Comparison of ENCODE assay signal across 1 cellular context in the genomic region with DNA sequence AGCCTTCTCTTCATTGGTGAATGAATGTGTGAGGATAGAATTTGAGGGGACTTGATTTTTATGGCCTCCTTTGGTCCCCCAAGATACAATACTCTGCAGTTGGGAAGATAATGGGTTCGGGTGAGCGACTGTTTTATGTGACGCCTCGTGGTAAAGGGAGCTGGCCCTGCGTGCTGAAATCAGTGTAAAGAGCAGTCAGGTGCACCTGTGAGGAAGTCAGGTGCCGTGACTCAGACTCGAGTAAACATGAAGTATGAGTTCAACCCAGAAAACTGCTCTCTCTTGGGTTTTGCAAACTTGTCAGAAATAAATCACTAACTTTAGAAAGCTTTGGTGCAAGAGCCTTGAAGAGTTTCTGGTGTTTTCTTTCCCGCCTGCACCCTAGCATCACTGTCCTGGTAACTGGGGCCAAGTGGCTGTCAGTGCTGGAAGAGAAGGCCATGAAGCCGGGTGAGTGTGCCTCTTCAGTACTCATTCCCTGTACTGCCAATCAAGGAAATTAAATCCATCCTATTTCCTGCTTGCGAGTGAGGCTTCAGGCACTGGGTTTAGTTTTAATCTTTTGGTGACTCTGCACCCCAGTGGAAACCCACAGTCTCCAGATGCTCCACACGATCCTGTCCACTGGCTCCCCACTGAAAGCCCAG.
TF ChIP-seq lines count a peak whose summit lies in the region.

No MANE protein-coding gene starts in this region.

TF ChIP-seq in WTC11, 78 proteins besides CTCF, POLR2A, EP300 and RAD21 (continued from another document):
- TF ChIP-seq AFF4 (CRISPR knock-in tag; IDR thresholded peaks at IDR 0.05; ENCODE audit: borderline replicate concordance) = no peak
- TF ChIP-seq TCF7 (CRISPR knock-in tag; IDR thresholded peaks at IDR 0.05; ENCODE audit: low read depth) = no peak
- TF ChIP-seq MXD4 (CRISPR knock-in tag; IDR thresholded peaks at IDR 0.05; ENCODE audit: borderline replicate concordance) = no peak
- TF ChIP-seq, protein P1, sequence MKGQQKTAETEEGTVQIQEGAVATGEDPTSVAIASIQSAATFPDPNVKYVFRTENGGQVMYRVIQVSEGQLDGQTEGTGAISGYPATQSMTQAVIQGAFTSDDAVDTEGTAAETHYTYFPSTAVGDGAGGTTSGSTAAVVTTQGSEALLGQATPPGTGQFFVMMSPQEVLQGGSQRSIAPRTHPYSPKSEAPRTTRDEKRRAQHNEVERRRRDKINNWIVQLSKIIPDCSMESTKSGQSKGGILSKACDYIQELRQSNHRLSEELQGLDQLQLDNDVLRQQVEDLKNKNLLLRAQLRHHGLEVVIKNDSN (CRISPR knock-in tag; IDR thresholded peaks at IDR 0.05) = no peak
- TF ChIP-seq, protein P2, sequence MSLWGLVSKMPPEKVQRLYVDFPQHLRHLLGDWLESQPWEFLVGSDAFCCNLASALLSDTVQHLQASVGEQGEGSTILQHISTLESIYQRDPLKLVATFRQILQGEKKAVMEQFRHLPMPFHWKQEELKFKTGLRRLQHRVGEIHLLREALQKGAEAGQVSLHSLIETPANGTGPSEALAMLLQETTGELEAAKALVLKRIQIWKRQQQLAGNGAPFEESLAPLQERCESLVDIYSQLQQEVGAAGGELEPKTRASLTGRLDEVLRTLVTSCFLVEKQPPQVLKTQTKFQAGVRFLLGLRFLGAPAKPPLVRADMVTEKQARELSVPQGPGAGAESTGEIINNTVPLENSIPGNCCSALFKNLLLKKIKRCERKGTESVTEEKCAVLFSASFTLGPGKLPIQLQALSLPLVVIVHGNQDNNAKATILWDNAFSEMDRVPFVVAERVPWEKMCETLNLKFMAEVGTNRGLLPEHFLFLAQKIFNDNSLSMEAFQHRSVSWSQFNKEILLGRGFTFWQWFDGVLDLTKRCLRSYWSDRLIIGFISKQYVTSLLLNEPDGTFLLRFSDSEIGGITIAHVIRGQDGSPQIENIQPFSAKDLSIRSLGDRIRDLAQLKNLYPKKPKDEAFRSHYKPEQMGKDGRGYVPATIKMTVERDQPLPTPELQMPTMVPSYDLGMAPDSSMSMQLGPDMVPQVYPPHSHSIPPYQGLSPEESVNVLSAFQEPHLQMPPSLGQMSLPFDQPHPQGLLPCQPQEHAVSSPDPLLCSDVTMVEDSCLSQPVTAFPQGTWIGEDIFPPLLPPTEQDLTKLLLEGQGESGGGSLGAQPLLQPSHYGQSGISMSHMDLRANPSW (CRISPR knock-in tag; conservative IDR thresholded peaks at IDR 0.05; ENCODE audit: low read depth) = no peak
- TF ChIP-seq, protein P3, sequence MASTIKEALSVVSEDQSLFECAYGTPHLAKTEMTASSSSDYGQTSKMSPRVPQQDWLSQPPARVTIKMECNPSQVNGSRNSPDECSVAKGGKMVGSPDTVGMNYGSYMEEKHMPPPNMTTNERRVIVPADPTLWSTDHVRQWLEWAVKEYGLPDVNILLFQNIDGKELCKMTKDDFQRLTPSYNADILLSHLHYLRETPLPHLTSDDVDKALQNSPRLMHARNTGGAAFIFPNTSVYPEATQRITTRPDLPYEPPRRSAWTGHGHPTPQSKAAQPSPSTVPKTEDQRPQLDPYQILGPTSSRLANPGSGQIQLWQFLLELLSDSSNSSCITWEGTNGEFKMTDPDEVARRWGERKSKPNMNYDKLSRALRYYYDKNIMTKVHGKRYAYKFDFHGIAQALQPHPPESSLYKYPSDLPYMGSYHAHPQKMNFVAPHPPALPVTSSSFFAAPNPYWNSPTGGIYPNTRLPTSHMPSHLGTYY (CRISPR knock-in tag; IDR thresholded peaks at IDR 0.05) = no peak
- TF ChIP-seq GABPB1 (CRISPR knock-in tag; IDR thresholded peaks at IDR 0.05) = no peak
- no peak for TF ChIP-seq ZMAT4 (CRISPR knock-in tag; IDR thresholded peaks at IDR 0.05)
- no peak for TF ChIP-seq ZBTB21 (CRISPR knock-in tag; IDR thresholded peaks at IDR 0.05; ENCODE audit: borderline replicate concordance)
- no peak for TF ChIP-seq IRF2 (CRISPR knock-in tag; IDR thresholded peaks at IDR 0.05; ENCODE audit: borderline replicate concordance, low read depth)
- TF ChIP-seq HMGXB4 (CRISPR knock-in tag; IDR thresholded peaks at IDR 0.05) = no peak
- TF ChIP-seq TEAD4 (CRISPR knock-in tag; IDR thresholded peaks at IDR 0.05) = no peak
- TF ChIP-seq KAT7 (CRISPR knock-in tag; IDR thresholded peaks at IDR 0.05; ENCODE audit: borderline replicate concordance) = no peak
- TF ChIP-seq, protein P4, sequence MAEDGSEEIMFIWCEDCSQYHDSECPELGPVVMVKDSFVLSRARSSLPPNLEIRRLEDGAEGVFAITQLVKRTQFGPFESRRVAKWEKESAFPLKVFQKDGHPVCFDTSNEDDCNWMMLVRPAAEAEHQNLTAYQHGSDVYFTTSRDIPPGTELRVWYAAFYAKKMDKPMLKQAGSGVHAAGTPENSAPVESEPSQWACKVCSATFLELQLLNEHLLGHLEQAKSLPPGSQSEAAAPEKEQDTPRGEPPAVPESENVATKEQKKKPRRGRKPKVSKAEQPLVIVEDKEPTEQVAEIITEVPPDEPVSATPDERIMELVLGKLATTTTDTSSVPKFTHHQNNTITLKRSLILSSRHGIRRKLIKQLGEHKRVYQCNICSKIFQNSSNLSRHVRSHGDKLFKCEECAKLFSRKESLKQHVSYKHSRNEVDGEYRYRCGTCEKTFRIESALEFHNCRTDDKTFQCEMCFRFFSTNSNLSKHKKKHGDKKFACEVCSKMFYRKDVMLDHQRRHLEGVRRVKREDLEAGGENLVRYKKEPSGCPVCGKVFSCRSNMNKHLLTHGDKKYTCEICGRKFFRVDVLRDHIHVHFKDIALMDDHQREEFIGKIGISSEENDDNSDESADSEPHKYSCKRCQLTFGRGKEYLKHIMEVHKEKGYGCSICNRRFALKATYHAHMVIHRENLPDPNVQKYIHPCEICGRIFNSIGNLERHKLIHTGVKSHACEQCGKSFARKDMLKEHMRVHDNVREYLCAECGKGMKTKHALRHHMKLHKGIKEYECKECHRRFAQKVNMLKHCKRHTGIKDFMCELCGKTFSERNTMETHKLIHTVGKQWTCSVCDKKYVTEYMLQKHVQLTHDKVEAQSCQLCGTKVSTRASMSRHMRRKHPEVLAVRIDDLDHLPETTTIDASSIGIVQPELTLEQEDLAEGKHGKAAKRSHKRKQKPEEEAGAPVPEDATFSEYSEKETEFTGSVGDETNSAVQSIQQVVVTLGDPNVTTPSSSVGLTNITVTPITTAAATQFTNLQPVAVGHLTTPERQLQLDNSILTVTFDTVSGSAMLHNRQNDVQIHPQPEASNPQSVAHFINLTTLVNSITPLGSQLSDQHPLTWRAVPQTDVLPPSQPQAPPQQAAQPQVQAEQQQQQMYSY (CRISPR knock-in tag; IDR thresholded peaks at IDR 0.05) = no peak
- TF ChIP-seq, protein P5, sequence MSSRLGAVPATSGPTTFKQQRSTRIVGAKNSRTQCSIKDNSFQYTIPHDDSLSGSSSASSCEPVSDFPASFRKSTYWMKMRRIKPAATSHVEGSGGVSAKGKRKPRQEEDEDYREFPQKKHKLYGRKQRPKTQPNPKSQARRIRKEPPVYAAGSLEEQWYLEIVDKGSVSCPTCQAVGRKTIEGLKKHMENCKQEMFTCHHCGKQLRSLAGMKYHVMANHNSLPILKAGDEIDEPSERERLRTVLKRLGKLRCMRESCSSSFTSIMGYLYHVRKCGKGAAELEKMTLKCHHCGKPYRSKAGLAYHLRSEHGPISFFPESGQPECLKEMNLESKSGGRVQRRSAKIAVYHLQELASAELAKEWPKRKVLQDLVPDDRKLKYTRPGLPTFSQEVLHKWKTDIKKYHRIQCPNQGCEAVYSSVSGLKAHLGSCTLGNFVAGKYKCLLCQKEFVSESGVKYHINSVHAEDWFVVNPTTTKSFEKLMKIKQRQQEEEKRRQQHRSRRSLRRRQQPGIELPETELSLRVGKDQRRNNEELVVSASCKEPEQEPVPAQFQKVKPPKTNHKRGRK (CRISPR knock-in tag; IDR thresholded peaks at IDR 0.05; ENCODE audit: borderline replicate concordance) = no peak
- no peak for TF ChIP-seq SMAD4 (CRISPR knock-in tag; IDR thresholded peaks at IDR 0.05)
- TF ChIP-seq ZNF671 (CRISPR knock-in tag; IDR thresholded peaks at IDR 0.05) = no peak
